ENCODE assay signal across 1 cellular context in the genomic region with DNA sequence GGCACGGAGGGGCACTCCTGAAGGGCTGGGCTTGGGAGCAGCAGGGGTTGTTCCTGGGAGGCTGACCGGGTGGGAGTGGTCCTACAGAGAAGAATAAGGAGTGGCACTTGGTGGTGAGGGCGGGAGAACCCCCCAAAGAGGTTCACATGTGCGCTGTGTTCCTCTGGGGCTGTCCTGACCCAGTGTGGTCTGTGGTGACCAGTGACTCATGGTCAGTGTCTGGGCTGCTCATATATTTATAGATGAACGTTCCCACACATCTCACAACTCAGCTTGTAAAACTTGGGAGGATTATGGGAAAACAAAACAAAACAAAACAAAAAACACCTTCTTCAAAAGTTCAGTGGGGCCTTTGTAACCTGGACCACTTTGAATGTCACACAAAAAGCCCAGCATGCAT.
TF ChIP-seq lines count a peak whose summit lies in the region.

No MANE protein-coding gene starts in this region.

TF ChIP-seq in GM23338, 12 proteins besides CTCF, POLR2A, EP300 and RAD21 (continued from another document):
- TF ChIP-seq ZNF462 (CRISPR knock-in tag; IDR thresholded peaks at IDR 0.05) (no peak), ZNF331 (CRISPR knock-in tag; IDR thresholded peaks at IDR 0.05; ENCODE audit: low read depth) (no peak), POLR2AphosphoS5 (IDR thresholded peaks at IDR 0.05; ENCODE audit: low read depth) (no peak)
